Comparison of ENCODE assay signal across 1 cellular context in the genomic region with DNA sequence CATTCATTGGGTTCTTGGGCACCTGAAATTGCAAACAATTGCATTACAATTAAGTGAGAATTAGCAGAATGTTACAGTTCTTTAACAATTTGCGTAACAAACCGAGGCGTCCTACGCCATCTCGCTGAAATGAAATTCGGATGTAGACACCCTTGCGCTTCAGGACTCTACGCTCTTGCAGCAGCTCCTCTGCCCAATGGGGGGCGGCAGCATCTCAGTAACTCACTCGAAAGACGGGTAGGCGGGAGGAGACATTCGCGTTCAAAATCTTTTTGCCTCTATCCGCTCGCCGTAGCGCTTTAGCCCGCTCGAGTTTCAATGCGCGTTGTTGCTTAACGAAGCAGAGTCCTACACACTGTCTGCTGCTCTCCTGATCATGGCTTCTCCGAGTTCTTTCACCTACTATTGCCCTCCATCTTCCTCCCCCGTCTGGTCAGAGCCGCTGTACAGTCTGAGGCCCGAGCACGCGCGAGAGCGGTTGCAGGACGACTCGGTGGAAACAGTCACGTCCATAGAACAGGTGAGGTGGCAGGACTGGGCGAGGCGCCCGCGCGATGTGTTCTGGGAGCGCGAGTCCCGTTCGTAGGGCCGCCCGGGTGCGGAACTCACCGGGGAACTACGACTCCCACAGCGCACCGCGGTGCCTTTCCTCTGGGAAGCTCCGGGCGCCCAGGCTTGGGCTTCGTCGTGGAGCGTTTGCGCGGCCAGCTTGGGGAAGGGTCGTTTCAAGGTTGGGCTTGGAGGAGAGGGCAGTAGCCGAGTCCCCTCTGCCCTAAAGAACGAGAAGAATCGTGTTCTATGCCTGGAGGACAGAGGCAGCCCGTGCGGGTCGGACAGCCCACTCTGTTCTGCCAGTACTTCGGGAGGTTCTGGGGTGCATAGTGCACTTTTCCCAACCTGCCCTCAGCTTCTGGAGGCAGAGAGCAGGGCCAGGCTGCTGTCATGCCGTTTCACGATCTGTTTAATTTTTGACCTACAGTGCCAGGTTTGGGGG.
TF ChIP-seq lines count a peak whose summit lies in the region.

A gene with protein sequence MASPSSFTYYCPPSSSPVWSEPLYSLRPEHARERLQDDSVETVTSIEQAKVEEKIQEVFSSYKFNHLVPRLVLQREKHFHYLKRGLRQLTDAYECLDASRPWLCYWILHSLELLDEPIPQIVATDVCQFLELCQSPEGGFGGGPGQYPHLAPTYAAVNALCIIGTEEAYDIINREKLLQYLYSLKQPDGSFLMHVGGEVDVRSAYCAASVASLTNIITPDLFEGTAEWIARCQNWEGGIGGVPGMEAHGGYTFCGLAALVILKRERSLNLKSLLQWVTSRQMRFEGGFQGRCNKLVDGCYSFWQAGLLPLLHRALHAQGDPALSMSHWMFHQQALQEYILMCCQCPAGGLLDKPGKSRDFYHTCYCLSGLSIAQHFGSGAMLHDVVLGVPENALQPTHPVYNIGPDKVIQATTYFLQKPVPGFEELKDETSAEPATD (plus strand): TSS at position 318 of the 994 bp plus-strand sequence. CDS start 59 bp downstream, at position 377.

TF ChIP-seq in HepG2, 621 proteins besides CTCF, POLR2A, EP300 and RAD21 (continued from another document and continues in another):
- no peak for TF ChIP-seq ZNF260 (CRISPR knock-in tag; IDR thresholded peaks at IDR 0.05; ENCODE audit: borderline replicate concordance, low read depth)
- TF ChIP-seq, protein P1, sequence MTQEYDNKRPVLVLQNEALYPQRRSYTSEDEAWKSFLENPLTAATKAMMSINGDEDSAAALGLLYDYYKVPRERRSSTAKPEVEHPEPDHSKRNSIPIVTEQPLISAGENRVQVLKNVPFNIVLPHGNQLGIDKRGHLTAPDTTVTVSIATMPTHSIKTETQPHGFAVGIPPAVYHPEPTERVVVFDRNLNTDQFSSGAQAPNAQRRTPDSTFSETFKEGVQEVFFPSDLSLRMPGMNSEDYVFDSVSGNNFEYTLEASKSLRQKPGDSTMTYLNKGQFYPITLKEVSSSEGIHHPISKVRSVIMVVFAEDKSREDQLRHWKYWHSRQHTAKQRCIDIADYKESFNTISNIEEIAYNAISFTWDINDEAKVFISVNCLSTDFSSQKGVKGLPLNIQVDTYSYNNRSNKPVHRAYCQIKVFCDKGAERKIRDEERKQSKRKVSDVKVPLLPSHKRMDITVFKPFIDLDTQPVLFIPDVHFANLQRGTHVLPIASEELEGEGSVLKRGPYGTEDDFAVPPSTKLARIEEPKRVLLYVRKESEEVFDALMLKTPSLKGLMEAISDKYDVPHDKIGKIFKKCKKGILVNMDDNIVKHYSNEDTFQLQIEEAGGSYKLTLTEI (CRISPR knock-in tag; conservative IDR thresholded peaks at IDR 0.05), result no peak
- TF ChIP-seq, protein P2, sequence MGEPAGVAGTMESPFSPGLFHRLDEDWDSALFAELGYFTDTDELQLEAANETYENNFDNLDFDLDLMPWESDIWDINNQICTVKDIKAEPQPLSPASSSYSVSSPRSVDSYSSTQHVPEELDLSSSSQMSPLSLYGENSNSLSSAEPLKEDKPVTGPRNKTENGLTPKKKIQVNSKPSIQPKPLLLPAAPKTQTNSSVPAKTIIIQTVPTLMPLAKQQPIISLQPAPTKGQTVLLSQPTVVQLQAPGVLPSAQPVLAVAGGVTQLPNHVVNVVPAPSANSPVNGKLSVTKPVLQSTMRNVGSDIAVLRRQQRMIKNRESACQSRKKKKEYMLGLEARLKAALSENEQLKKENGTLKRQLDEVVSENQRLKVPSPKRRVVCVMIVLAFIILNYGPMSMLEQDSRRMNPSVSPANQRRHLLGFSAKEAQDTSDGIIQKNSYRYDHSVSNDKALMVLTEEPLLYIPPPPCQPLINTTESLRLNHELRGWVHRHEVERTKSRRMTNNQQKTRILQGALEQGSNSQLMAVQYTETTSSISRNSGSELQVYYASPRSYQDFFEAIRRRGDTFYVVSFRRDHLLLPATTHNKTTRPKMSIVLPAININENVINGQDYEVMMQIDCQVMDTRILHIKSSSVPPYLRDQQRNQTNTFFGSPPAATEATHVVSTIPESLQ (CRISPR knock-in tag; conservative IDR thresholded peaks at IDR 0.05), result 0 out of 2 replicates have a peak, but pooled peaks have one; percentile 22
- TF ChIP-seq ZNF230 (CRISPR knock-in tag; IDR thresholded peaks at IDR 0.05), result peak; percentile 72; the same call in 1 of the 2 replicates
- peak; percentile 83; the same call in 1 of the 2 replicates for TF ChIP-seq ZNF580 (CRISPR knock-in tag; IDR thresholded peaks at IDR 0.05; ENCODE audit: borderline replicate concordance, low read depth)
- TF ChIP-seq CCDC6 (CRISPR knock-in tag; IDR thresholded peaks at IDR 0.05), result no peak; the same call in 1 of the 2 replicates
- TF ChIP-seq KMT2A (CRISPR knock-in tag; IDR thresholded peaks at IDR 0.05), result peak; percentile 86
- TF ChIP-seq SRF (IDR thresholded peaks at IDR 0.05; ENCODE audit: low read depth, low read length), result no peak
- no peak for TF ChIP-seq ZNF644 (CRISPR knock-in tag; IDR thresholded peaks at IDR 0.05; ENCODE audit: low read depth)
- peak; percentile 56 for TF ChIP-seq MIXL1 (CRISPR knock-in tag; IDR thresholded peaks at IDR 0.05)
- TF ChIP-seq SIN3B (IDR thresholded peaks at IDR 0.05; ENCODE audit: low read length), result peak; percentile 57; the same call in 1 of the 2 replicates
- TF ChIP-seq SP4 (CRISPR knock-in tag; IDR thresholded peaks at IDR 0.05), result peak; percentile 66
- TF ChIP-seq ZNF138 (CRISPR knock-in tag; IDR thresholded peaks at IDR 0.05; ENCODE audit: low read depth), result 0 out of 2 replicates have a peak, but pooled peaks have one; percentile 48
- no peak; the same call in 1 of the 2 replicates for TF ChIP-seq ZNF3 (CRISPR knock-in tag; IDR thresholded peaks at IDR 0.05)
- peak; percentile 94 for TF ChIP-seq ZNF572 (CRISPR knock-in tag; IDR thresholded peaks at IDR 0.05)
- TF ChIP-seq ZNF33A (CRISPR knock-in tag; IDR thresholded peaks at IDR 0.05; ENCODE audit: borderline replicate concordance), result no peak
- TF ChIP-seq GABPB1 (CRISPR knock-in tag; IDR thresholded peaks at IDR 0.05), result peak; percentile 90
- no peak for TF ChIP-seq PRPF4 (IDR thresholded peaks at IDR 0.05; ENCODE audit: low read depth, low read length, poor library complexity, severe bottlenecking)
- 0 out of 2 replicates have a peak, but pooled peaks have one; percentile 18 for TF ChIP-seq NCOA2 (CRISPR knock-in tag; IDR thresholded peaks at IDR 0.05)
- peak; percentile 91; the same call in 1 of the 2 replicates for TF ChIP-seq KLF12 (CRISPR knock-in tag; IDR thresholded peaks at IDR 0.05; ENCODE audit: borderline replicate concordance)
- peak; percentile 72 for TF ChIP-seq KDM2A (CRISPR knock-in tag; IDR thresholded peaks at IDR 0.05; ENCODE audit: borderline replicate concordance, low read depth)
- TF ChIP-seq RBM22 (optimal IDR thresholded peaks at IDR 0.05; ENCODE audit: low read length), result no peak
- peak; percentile 90 for TF ChIP-seq POLR2AphosphoS5 (IDR thresholded peaks at IDR 0.05; ENCODE audit: low read depth, low read length)
- TF ChIP-seq MATR3 (CRISPR knock-in tag; IDR thresholded peaks at IDR 0.05), result no peak
- TF ChIP-seq PBX3 (CRISPR knock-in tag; IDR thresholded peaks at IDR 0.05; ENCODE audit: borderline replicate concordance), result no peak
- TF ChIP-seq, protein P3, sequence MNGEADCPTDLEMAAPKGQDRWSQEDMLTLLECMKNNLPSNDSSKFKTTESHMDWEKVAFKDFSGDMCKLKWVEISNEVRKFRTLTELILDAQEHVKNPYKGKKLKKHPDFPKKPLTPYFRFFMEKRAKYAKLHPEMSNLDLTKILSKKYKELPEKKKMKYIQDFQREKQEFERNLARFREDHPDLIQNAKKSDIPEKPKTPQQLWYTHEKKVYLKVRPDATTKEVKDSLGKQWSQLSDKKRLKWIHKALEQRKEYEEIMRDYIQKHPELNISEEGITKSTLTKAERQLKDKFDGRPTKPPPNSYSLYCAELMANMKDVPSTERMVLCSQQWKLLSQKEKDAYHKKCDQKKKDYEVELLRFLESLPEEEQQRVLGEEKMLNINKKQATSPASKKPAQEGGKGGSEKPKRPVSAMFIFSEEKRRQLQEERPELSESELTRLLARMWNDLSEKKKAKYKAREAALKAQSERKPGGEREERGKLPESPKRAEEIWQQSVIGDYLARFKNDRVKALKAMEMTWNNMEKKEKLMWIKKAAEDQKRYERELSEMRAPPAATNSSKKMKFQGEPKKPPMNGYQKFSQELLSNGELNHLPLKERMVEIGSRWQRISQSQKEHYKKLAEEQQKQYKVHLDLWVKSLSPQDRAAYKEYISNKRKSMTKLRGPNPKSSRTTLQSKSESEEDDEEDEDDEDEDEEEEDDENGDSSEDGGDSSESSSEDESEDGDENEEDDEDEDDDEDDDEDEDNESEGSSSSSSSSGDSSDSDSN (CRISPR knock-in tag; IDR thresholded peaks at IDR 0.05), result peak; percentile 50
- no peak for TF ChIP-seq NFYC (CRISPR knock-in tag; IDR thresholded peaks at IDR 0.05)
- TF ChIP-seq CC2D1A (CRISPR knock-in tag; IDR thresholded peaks at IDR 0.05), result no peak
- peak; percentile 93; the same call in 1 of the 2 replicates for TF ChIP-seq ZNF234 (CRISPR knock-in tag; conservative IDR thresholded peaks at IDR 0.05)
- TF ChIP-seq ZNF607 (CRISPR knock-in tag; IDR thresholded peaks at IDR 0.05; ENCODE audit: borderline replicate concordance), result peak; percentile 83
- TF ChIP-seq, protein P4, sequence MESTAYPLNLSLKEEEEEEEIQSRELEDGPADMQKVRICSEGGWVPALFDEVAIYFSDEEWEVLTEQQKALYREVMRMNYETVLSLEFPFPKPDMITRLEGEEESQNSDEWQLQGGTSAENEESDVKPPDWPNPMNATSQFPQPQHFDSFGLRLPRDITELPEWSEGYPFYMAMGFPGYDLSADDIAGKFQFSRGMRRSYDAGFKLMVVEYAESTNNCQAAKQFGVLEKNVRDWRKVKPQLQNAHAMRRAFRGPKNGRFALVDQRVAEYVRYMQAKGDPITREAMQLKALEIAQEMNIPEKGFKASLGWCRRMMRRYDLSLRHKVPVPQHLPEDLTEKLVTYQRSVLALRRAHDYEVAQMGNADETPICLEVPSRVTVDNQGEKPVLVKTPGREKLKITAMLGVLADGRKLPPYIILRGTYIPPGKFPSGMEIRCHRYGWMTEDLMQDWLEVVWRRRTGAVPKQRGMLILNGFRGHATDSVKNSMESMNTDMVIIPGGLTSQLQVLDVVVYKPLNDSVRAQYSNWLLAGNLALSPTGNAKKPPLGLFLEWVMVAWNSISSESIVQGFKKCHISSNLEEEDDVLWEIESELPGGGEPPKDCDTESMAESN (CRISPR knock-in tag; conservative IDR thresholded peaks at IDR 0.05), result peak; percentile 71
- TF ChIP-seq AGO2 (optimal IDR thresholded peaks at IDR 0.05; ENCODE audit: low read depth, low read length), result peak; percentile 75
- peak; percentile 46 for TF ChIP-seq SP2 (CRISPR knock-in tag; IDR thresholded peaks at IDR 0.05)
- 0 out of 2 replicates have a peak, but pooled peaks have one; percentile 74 for TF ChIP-seq ZNF430 (CRISPR knock-in tag; IDR thresholded peaks at IDR 0.05)
- TF ChIP-seq KDM3A (CRISPR knock-in tag; IDR thresholded peaks at IDR 0.05; ENCODE audit: low read depth), result peak; percentile 84; the same call in 1 of the 2 replicates
- TF ChIP-seq CBFB (CRISPR knock-in tag; IDR thresholded peaks at IDR 0.05), result peak; percentile 48
- TF ChIP-seq BCL6 (CRISPR knock-in tag; IDR thresholded peaks at IDR 0.05), result peak; percentile 48; the same call in 1 of the 2 replicates
- peak; percentile 44; the same call in 1 of the 2 replicates for TF ChIP-seq ZMYM2 (CRISPR knock-in tag; IDR thresholded peaks at IDR 0.05)
- TF ChIP-seq FOXK2 (IDR thresholded peaks at IDR 0.05), result peak; percentile 62; the same call in 1 of the 2 replicates
- TF ChIP-seq, protein P5, sequence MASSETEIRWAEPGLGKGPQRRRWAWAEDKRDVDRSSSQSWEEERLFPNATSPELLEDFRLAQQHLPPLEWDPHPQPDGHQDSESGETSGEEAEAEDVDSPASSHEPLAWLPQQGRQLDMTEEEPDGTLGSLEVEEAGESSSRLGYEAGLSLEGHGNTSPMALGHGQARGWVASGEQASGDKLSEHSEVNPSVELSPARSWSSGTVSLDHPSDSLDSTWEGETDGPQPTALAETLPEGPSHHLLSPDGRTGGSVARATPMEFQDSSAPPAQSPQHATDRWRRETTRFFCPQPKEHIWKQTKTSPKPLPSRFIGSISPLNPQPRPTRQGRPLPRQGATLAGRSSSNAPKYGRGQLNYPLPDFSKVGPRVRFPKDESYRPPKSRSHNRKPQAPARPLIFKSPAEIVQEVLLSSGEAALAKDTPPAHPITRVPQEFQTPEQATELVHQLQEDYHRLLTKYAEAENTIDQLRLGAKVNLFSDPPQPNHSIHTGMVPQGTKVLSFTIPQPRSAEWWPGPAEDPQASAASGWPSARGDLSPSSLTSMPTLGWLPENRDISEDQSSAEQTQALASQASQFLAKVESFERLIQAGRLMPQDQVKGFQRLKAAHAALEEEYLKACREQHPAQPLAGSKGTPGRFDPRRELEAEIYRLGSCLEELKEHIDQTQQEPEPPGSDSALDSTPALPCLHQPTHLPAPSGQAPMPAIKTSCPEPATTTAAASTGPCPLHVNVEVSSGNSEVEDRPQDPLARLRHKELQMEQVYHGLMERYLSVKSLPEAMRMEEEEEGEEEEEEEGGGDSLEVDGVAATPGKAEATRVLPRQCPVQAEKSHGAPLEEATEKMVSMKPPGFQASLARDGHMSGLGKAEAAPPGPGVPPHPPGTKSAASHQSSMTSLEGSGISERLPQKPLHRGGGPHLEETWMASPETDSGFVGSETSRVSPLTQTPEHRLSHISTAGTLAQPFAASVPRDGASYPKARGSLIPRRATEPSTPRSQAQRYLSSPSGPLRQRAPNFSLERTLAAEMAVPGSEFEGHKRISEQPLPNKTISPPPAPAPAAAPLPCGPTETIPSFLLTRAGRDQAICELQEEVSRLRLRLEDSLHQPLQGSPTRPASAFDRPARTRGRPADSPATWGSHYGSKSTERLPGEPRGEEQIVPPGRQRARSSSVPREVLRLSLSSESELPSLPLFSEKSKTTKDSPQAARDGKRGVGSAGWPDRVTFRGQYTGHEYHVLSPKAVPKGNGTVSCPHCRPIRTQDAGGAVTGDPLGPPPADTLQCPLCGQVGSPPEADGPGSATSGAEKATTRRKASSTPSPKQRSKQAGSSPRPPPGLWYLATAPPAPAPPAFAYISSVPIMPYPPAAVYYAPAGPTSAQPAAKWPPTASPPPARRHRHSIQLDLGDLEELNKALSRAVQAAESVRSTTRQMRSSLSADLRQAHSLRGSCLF (CRISPR knock-in tag; IDR thresholded peaks at IDR 0.05; ENCODE audit: borderline replicate concordance), result no peak
- TF ChIP-seq ZBTB7B (CRISPR knock-in tag; IDR thresholded peaks at IDR 0.05), result peak; percentile 65
- TF ChIP-seq RFXANK (CRISPR knock-in tag; IDR thresholded peaks at IDR 0.05), result no peak
